ENCODE assay signal across 23 cellular contexts in genomic region chr22:35264986-35265385, GRCh38. TPM values are rescaled to one million over a fixed set of nuclear protein-coding genes. Genes with fewer than 3 reads are reported as not detected.
A peak's percentile ranks its signal among the peaks of the same experiment; 100 is the strongest.
DNase-seq lines count a peak whose midpoint lies in the region; ATAC-seq and TF ChIP-seq lines count a peak whose summit lies in the region.
"Had no signal": no experiment of that assay in that cellular context is flagged by ENCODE, and none has a peak within 500 bp of the region (broad histone marks: within the 10 kb centered on the region; RNA-seq: fewer than 3 reads in every experiment).

No MANE protein-coding gene starts in this region.

- peaks cover 30 to 46% of the 10 kb centered on the region in 2 donors for H3K36me3 Mint-ChIP-seq in activated naive CD4-positive, alpha-beta T cell treated with anti-CD3 and anti-CD28 coated beads, Interleukin-2, amount 50 U/mL, for 72 hours
- peaks cover 86% of the 10 kb centered on the region for H3K36me3 Mint-ChIP-seq in nephron progenitor cell (ENCODE audit: low read depth)

- H3K4me3 ChIP-seq in DND-41 (ENCODE audit: low read depth in 1 of 2, low read length in 2 of 2), result no peak overlapping the region
- H3K4me3 ChIP-seq in adrenal gland, result no peak overlapping the region
- H3K4me3 ChIP-seq: GM23338, HAP-1, PC-9 had no signal

- H3K9me3 ChIP-seq in DND-41 (ENCODE audit: insufficient read depth, low read length, severe bottlenecking) (no peaks in the 10 kb centered on the region), adrenal gland (replicated peaks in 1 of 3) (no peaks in the 10 kb centered on the region)
- H3K9me3 ChIP-seq: HAP-1 had no signal

- H3K4me1 Mint-ChIP-seq in nephron progenitor cell, result peaks cover 13% of the 10 kb centered on the region
- H3K4me1 Mint-ChIP-seq: GM23338 had no signal

- H3K27ac ChIP-seq in DND-41 (ENCODE audit: low read length) (no peak overlapping the region), adrenal gland (peak overlapping the region in 4 of 5 donors; percentile 51 to 82 (median 72))
- H3K27ac ChIP-seq: HL-60, PC-9 had no signal

- no peak overlapping the region for H3K9ac ChIP-seq in DND-41 (ENCODE audit: low read depth, low read length)

- H3K27me3 ChIP-seq in DND-41 (ENCODE audit: insufficient read depth, low read length, poor library complexity) (no peaks in the 10 kb centered on the region), adrenal gland (no peaks in the 10 kb centered on the region)

- intact Hi-C loops in adrenal gland (cut with DNase I), result no loop called here

- H3K27ac Mint-ChIP-seq in activated naive CD4-positive, alpha-beta T cell treated with anti-CD3 and anti-CD28 coated beads, Interleukin-2, amount 50 U/mL, for 72 hours, result peak overlapping the region; percentile 71 to 80
- H3K27ac Mint-ChIP-seq in nephron progenitor cell, result peak overlapping the region; percentile 94
- H3K27ac Mint-ChIP-seq: CD4-positive, alpha-beta T cell; GM23338 had no signal

- H2AFZ ChIP-seq in DND-41 (ENCODE audit: low read depth, low read length), result no peak overlapping the region
- H2AFZ ChIP-seq: GM23338, PC-9 had no signal

- no peaks in the 10 kb centered on the region for H3K9me3 Mint-ChIP-seq in activated naive CD4-positive, alpha-beta T cell treated with anti-CD3 and anti-CD28 coated beads, Interleukin-2, amount 50 U/mL, for 72 hours
- peaks cover 5% of the 10 kb centered on the region for H3K9me3 Mint-ChIP-seq in nephron progenitor cell
- H3K9me3 Mint-ChIP-seq: CD4-positive, alpha-beta T cell had no signal

- no peak for DNase-seq in activated naive CD4-positive, alpha-beta T cell treated with anti-CD3 and anti-CD28 coated beads, Interleukin-2, amount 50 U/mL, for 72 hours (ENCODE audit: low spot score in 2 of 2)
- DNase-seq in activated naive CD4-positive, alpha-beta T cell treated with Interleukin-2 at 50 U/mL for 16 hours, result no peak
- DNase-seq in DND-41, result no peak
- peak; percentile 46 to 77 (median 71) for DNase-seq in adrenal gland
- no peak for DNase-seq in nephron progenitor cell
- no peak for DNase-seq in SW 1271 (lab: John Stamatoyannopoulos, UW)
- no peak for DNase-seq in NCI-H1436 (lab: John Stamatoyannopoulos, UW)
- DNase-seq: CD4-positive, alpha-beta T cell; COR-L47; KBM-7; NCI-H1092 treated with DMSO at 0.1 percent for 48 hours; NCI-H146; NCI-H2029; NCI-H226; NCI-H510A treated with DMSO at 0.1 percent for 48 hours; NCI-H748 treated with DMSO at 0.1 percent for 48 hours; PC-9; RPMI8226; SHP77 had no signal

- peaks cover 2% of the 10 kb centered on the region for H3K27me3 Mint-ChIP-seq in nephron progenitor cell (ENCODE audit: low read depth, poor library complexity)
- H3K27me3 Mint-ChIP-seq: CD4-positive, alpha-beta T cell had no signal

- TF ChIP-seq CTCF in DND-41 (IDR thresholded peaks at IDR 0.05; ENCODE audit: borderline replicate concordance, extremely low read depth, low read length, poor library complexity, severe bottlenecking), result no peak
- TF ChIP-seq CTCF in adrenal gland (IDR thresholded peaks at IDR 0.05), result no peak
- TF ChIP-seq CTCF in nephron progenitor cell (IDR thresholded peaks at IDR 0.05), result no peak

- peaks cover 86% of the 10 kb centered on the region for H3K79me2 ChIP-seq in DND-41 (ENCODE audit: insufficient read depth, low read length)

- no peak for ATAC-seq in activated naive CD4-positive, alpha-beta T cell treated with anti-CD3 and anti-CD28 coated beads, Interleukin-2, amount 50 U/mL, for 72 hours
- no peak for ATAC-seq in DND-41 (ENCODE audit: insufficient read depth, low read depth)
- no peak for ATAC-seq in HG02571 (IDR thresholded peaks at IDR 0.05; ENCODE audit: unreplicated experiment)
- ATAC-seq: GM23338 had no signal

- H3K4me3 Mint-ChIP-seq in nephron progenitor cell, result no peak overlapping the region
- H3K4me3 Mint-ChIP-seq: CD4-positive, alpha-beta T cell; GM23338 had no signal

- peak in 1 of 2 donors; percentile 17 for TF ChIP-seq POLR2A in adrenal gland (IDR thresholded peaks at IDR 0.05)

- WGBS in adrenal gland, 4 donors, result 48 to 57% (median 51%) methylated on average over 7 of the region's 7 CpGs

- peaks cover 44% of the 10 kb centered on the region for H4K20me1 ChIP-seq in DND-41 (ENCODE audit: insufficient read depth, low read length)

- H3K4me1 ChIP-seq in DND-41 (ENCODE audit: insufficient read depth, low read length), result peaks cover 10% of the 10 kb centered on the region; the same call in 1 of the 2 replicates
- peaks cover 0 to 5% of the 10 kb centered on the region in 2 donors for H3K4me1 ChIP-seq in adrenal gland (replicated peaks in 1 of 2)
- H3K4me1 ChIP-seq: HAP-1 had no signal

- H3K4me2 ChIP-seq in DND-41 (ENCODE audit: insufficient read depth, low read length), result peak overlapping the region; percentile 41; the same call in 1 of the 2 replicates
- H3K4me2 ChIP-seq: GM23338, PC-9 had no signal

- H3K36me3 ChIP-seq in DND-41 (ENCODE audit: insufficient read depth, low read length) (peaks cover 86% of the 10 kb centered on the region), adrenal gland (replicated peaks in 1 of 2) (peaks cover 0 to 57% of the 10 kb centered on the region in 2 donors)

RNA-seq across cellular contexts. Expression of gene HMGXB4, which starts 7.7 kb away (rescaled TPM):
- total RNA-seq in activated naive CD4-positive, alpha-beta T cell treated with anti-CD3 and anti-CD28 coated beads, Interleukin-2, amount 50 U/mL, for 72 hours, result 10 to 100 TPM; 35.4 to 36.5 TPM
- total RNA-seq in adrenal gland, result 10 to 100 TPM in 6 of 8 donors, 1 to 10 TPM in 2; 5.4 to 26.1 (median 19.9) TPM
- 10 to 100 TPM in 1 of 3 donors, 1 to 10 TPM in 2; 5.5 to 19.7 (median 9.0) TPM for polyA plus RNA-seq in adrenal gland

RNA-seq across cellular contexts. Expression of gene TOM1, which starts 34.7 kb away (rescaled TPM):
- total RNA-seq in activated naive CD4-positive, alpha-beta T cell treated with anti-CD3 and anti-CD28 coated beads, Interleukin-2, amount 50 U/mL, for 72 hours, result 10 to 100 TPM; 28.5 to 56.7 TPM
- total RNA-seq in adrenal gland, result 100 to 1,000 TPM in 5 of 8 donors, 10 to 100 TPM in 3; 82.8 to 188 (median 109) TPM
- polyA plus RNA-seq in adrenal gland, result 100 to 1,000 TPM in 2 of 3 donors, 10 to 100 TPM in 1; 96.5 to 121 (median 111) TPM

Comparison
In these comparisons a context has a peak if more than half of its experiments do, and no peak if none do; other contexts are left out.
1. DNase-seq: peak in adrenal gland (7 of 7); none in activated naive CD4-positive, alpha-beta T cell treated with anti-CD3 and anti-CD28 coated beads, Interleukin-2, amount 50 U/mL, for 72 hours (0 of 2), activated naive CD4-positive, alpha-beta T cell treated with Interleukin-2 at 50 U/mL for 16 hours (single experiment), DND-41 (single experiment), nephron progenitor cell (single experiment), SW 1271 (0 of 2) and NCI-H1436 (single experiment).